In the genomic region with DNA sequence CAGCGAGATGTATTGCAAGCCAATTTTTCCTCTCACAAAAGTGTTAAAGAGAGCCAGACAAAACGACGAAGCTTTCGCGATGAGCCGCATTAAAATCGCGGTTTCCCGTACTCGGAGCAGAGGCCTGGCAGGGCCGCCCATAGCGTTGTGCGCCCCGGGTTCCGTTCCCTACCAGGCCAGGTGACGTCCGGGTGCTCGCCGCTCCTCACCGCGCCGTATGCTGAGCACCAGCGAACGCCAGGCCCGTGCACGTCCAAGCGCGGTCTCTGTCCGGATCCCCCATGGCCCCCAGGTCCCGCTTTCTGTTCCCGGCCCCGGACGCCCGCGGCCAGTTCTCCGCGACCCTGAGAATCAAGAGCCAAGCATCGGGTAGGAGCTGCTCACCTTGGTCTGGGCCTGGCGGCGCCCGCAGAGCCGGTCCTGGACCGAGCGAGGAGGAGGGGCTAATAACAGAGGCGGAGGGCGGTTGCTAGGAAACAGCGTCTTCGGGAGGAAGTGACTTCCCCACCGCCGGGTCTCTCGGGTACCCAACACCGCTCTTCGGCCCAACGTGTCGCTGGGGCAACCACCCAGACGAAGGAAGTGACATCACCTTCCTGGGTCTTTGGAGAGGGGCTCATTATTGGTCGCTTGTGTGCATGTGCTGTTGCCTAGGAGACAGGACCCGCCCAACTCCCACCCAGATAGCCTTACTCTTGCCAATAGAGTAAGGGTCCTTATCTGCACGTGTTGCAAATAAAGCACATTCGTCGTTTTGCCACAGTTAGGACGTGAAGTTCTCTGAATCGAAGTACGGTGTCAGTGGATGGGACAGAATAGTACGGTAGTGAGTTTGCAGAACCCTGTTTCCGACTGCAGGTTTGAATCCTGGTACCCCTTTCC, we compare ENCODE assay signal across 1 cellular context.
TF ChIP-seq lines count a peak whose summit lies in the region.

A gene (minus strand): TSS at position 579 of the 882 bp plus-strand sequence. CDS start 1,115 bp downstream, outside the sequence.

TF ChIP-seq in IMR-90, 13 proteins besides CTCF, POLR2A, EP300 and RAD21:
- no peak for TF ChIP-seq MAFK (IDR thresholded peaks at IDR 0.05; ENCODE audit: low read depth, low read length)
- peak; percentile 29; the same call in 1 of the 2 replicates for TF ChIP-seq MAZ (IDR thresholded peaks at IDR 0.05; ENCODE audit: borderline replicate concordance, low read depth, low read length)
- no peak for TF ChIP-seq CEBPB (IDR thresholded peaks at IDR 0.05; ENCODE audit: low read depth, low read length)
- TF ChIP-seq RFX5 (IDR thresholded peaks at IDR 0.05; ENCODE audit: low read depth, low read length) = peak; percentile 81
- TF ChIP-seq, protein P1, sequence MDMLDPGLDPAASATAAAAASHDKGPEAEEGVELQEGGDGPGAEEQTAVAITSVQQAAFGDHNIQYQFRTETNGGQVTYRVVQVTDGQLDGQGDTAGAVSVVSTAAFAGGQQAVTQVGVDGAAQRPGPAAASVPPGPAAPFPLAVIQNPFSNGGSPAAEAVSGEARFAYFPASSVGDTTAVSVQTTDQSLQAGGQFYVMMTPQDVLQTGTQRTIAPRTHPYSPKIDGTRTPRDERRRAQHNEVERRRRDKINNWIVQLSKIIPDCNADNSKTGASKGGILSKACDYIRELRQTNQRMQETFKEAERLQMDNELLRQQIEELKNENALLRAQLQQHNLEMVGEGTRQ (IDR thresholded peaks at IDR 0.05; ENCODE audit: low read depth, low read length) = peak; percentile 71; the same call in 1 of the 2 replicates
- TF ChIP-seq CHD1 (IDR thresholded peaks at IDR 0.05; ENCODE audit: low read depth, low read length) = no peak
- TF ChIP-seq NFE2L2 (IDR thresholded peaks at IDR 0.05; ENCODE audit: low read depth, low read length) = no peak
- peak; percentile 15; the same call in 1 of the 2 replicates for TF ChIP-seq MXI1 (IDR thresholded peaks at IDR 0.05; ENCODE audit: borderline replicate concordance, low read depth, low read length)
- no peak for TF ChIP-seq FOS (IDR thresholded peaks at IDR 0.05; ENCODE audit: low read depth, low read length)
- TF ChIP-seq RCOR1 (IDR thresholded peaks at IDR 0.05; ENCODE audit: insufficient replicate concordance, low read length) = no peak
- TF ChIP-seq BHLHE40 (IDR thresholded peaks at IDR 0.05; ENCODE audit: low read depth, low read length) = peak; percentile 5; the same call in 1 of the 2 replicates
- TF ChIP-seq SMC3 (IDR thresholded peaks at IDR 0.05; ENCODE audit: low read depth, low read length) = no peak
- TF ChIP-seq, protein P2, sequence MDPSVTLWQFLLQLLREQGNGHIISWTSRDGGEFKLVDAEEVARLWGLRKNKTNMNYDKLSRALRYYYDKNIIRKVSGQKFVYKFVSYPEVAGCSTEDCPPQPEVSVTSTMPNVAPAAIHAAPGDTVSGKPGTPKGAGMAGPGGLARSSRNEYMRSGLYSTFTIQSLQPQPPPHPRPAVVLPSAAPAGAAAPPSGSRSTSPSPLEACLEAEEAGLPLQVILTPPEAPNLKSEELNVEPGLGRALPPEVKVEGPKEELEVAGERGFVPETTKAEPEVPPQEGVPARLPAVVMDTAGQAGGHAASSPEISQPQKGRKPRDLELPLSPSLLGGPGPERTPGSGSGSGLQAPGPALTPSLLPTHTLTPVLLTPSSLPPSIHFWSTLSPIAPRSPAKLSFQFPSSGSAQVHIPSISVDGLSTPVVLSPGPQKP (IDR thresholded peaks at IDR 0.05; ENCODE audit: borderline replicate concordance, low read depth, low read length) = no peak
